In genomic region chr21:25127811-25128210, GRCh38 we compare ENCODE assay signal across 6 cellular contexts.
"Had no signal": no experiment of that assay in that cellular context is flagged by ENCODE, and none has a peak within 500 bp of the region (broad histone marks: within the 10 kb centered on the region; RNA-seq: fewer than 3 reads in every experiment).

No MANE protein-coding gene starts in this region.

- H3K27ac Mint-ChIP-seq: IgD-negative memory B cell had no signal

- DNase-seq: IMR-90, KBM-7 had no signal

- H3K27me3 Mint-ChIP-seq: IgD-negative memory B cell had no signal

- H3K27ac ChIP-seq: HL-60 had no signal

- ATAC-seq: HepG2, K562 had no signal

- H3K4me3 ChIP-seq: K562 had no signal

- H3K4me3 Mint-ChIP-seq: IgD-negative memory B cell had no signal
